Comparison of ENCODE assay signal across 8 cellular contexts in genomic region chr12:116015525-116015924, GRCh38.
DNase-seq lines count a peak whose midpoint lies in the region; ATAC-seq and TF ChIP-seq lines count a peak whose summit lies in the region.

No MANE protein-coding gene starts in this region.

- peak overlapping the region; percentile 49 for H3K4me2 ChIP-seq in OCI-LY3 (ENCODE audit: low read length)

- H3K36me3 ChIP-seq in OCI-LY3 (replicated peaks; ENCODE audit: low read depth, low read length): peaks cover 49% of the 10 kb centered on the region

- H3K4me1 ChIP-seq in OCI-LY3 (ENCODE audit: low read length): peaks cover 48% of the 10 kb centered on the region

- no peaks in the 10 kb centered on the region for H4K20me1 ChIP-seq in OCI-LY3 (ENCODE audit: insufficient read depth, low read length)

- no peak overlapping the region for H3K4me3 Mint-ChIP-seq in effector memory CD8-positive, alpha-beta T cell

- peaks cover 0 to 3% of the 10 kb centered on the region in 2 donors for H3K4me1 Mint-ChIP-seq in effector memory CD8-positive, alpha-beta T cell (ENCODE audit: low read depth in 2 of 2)

- no peak overlapping the region for H3K4me3 ChIP-seq in OCI-LY3 (ENCODE audit: low read length)

- peak; percentile 47 for ATAC-seq in effector memory CD8-positive, alpha-beta T cell (replicated peaks)
- ATAC-seq in HG03280 (IDR thresholded peaks at IDR 0.05; ENCODE audit: unreplicated experiment): no peak
- no peak for ATAC-seq in GM18861 (IDR thresholded peaks at IDR 0.05; ENCODE audit: unreplicated experiment)

- no peak overlapping the region for H2AFZ ChIP-seq in OCI-LY3 (ENCODE audit: low read depth, low read length)

- peak overlapping the region in 1 of 2 donors; percentile 1 for H3K27ac Mint-ChIP-seq in effector memory CD8-positive, alpha-beta T cell

- TF ChIP-seq CTCF in GM20000 (IDR thresholded peaks at IDR 0.05; ENCODE audit: extremely low read depth, missing control alignments) (no peak), OCI-LY3 (IDR thresholded peaks at IDR 0.05; ENCODE audit: low read depth, low read length) (peak; percentile 89)

- peak overlapping the region; percentile 31 for H3K9ac ChIP-seq in OCI-LY3 (ENCODE audit: low read length)

- DNase-seq in AG20443 (ENCODE audit: low spot score) (peak; percentile 55), GM20000 (ENCODE audit: low spot score) (peak; percentile 22), myocyte (ENCODE audit: low read depth) (peak; percentile 65), HK-2 (ENCODE audit: unreplicated experiment) (no peak)
- no peak for DNase-seq in effector memory CD8-positive, alpha-beta T cell

- peaks cover 11% of the 10 kb centered on the region for H3K79me2 ChIP-seq in OCI-LY3 (ENCODE audit: low read length)

- H3K9me3 Mint-ChIP-seq in effector memory CD8-positive, alpha-beta T cell: no peaks in the 10 kb centered on the region

- H3K27ac ChIP-seq in OCI-LY3 (ENCODE audit: low read length): peak overlapping the region; percentile 34; the same call in 1 of the 2 replicates

- H3K9me3 ChIP-seq in OCI-LY3 (ENCODE audit: insufficient read depth, low read length): no peaks in the 10 kb centered on the region

- peaks cover 64% of the 10 kb centered on the region for H3K36me3 Mint-ChIP-seq in effector memory CD8-positive, alpha-beta T cell (ENCODE audit: insufficient read depth)

- H3K27me3 Mint-ChIP-seq in effector memory CD8-positive, alpha-beta T cell: no peaks in the 10 kb centered on the region

- no peaks in the 10 kb centered on the region for H3K27me3 ChIP-seq in OCI-LY3 (ENCODE audit: low read depth, low read length)

Comparison
In these comparisons a context has a peak if more than half of its experiments do, and no peak if none do; other contexts are left out.
1. DNase-seq: peak in AG20443 (single experiment), GM20000 (single experiment) and myocyte (single experiment); none in effector memory CD8-positive, alpha-beta T cell (0 of 3) and HK-2 (single experiment).